ENCODE assay signal across 8 cellular contexts in genomic region chr13:30743319-30744055, GRCh38. TPM values are rescaled to one million over a fixed set of nuclear protein-coding genes. Genes with fewer than 3 reads are reported as not detected.
DNase-seq lines count a peak whose midpoint lies in the region; ATAC-seq and TF ChIP-seq lines count a peak whose summit lies in the region.

No MANE protein-coding gene starts in this region.

- peak overlapping the region; percentile 72 for H3K27ac ChIP-seq in PC-9

- H3K9me2 ChIP-seq in PC-9 (ENCODE audit: insufficient read depth), result no peaks in the 10 kb centered on the region

- H3K4me1 ChIP-seq in PC-9 (replicated peaks; ENCODE audit: insufficient read depth), result peaks cover 59% of the 10 kb centered on the region

- H3K4me2 ChIP-seq in PC-9, result peak overlapping the region; percentile 72

- no peaks in the 10 kb centered on the region for H3K27me3 ChIP-seq in PC-9 (ENCODE audit: insufficient read depth, low read depth)

- DNase-seq in EL, result peak; percentile 98
- DNase-seq in PC-9, result peak; percentile 59 to 98
- peak; percentile 38 for DNase-seq in pons (ENCODE audit: low spot score)
- no peak for DNase-seq in inferior parietal cortex (ENCODE audit: extremely low spot score)
- no peak for DNase-seq in medulla oblongata (ENCODE audit: extremely low spot score)
- no peak for DNase-seq in iPS-NIHi7 (ENCODE audit: extremely low spot score)

- H2AFZ ChIP-seq in PC-9, result no peak overlapping the region

- intact Hi-C loops in PC-9 (cut with micrococcal nuclease; ENCODE audit: unreplicated experiment), result loop anchor here (1.0 to 5.0 kb wide), 2 partner anchors 49 to 71 kb away; no protein-coding TSS in a partner anchor

- ATAC-seq in esophagus mucosa (peak; percentile 56), HG02759 (IDR thresholded peaks at IDR 0.05; ENCODE audit: unreplicated experiment) (no peak)

- no peak for TF ChIP-seq CTCF in PC-9 (conservative IDR thresholded peaks at IDR 0.05)

- H3K79me2 ChIP-seq in PC-9 (ENCODE audit: low read depth), result no peaks in the 10 kb centered on the region

- CTCF ChIA-PET in PC-9 (lab: Charles Lee), result no interaction called here

- H3K9me3 ChIP-seq in PC-9 (ENCODE audit: insufficient read depth, low read depth), result no peaks in the 10 kb centered on the region

- no peaks in the 10 kb centered on the region for H3K36me3 ChIP-seq in PC-9 (ENCODE audit: low read depth)

- POLR2A ChIA-PET in PC-9 (lab: Charles Lee; ENCODE audit: unreplicated experiment), result interaction anchor here (0.5 kb wide), 1 partner anchor 957 kb away, joined by 5 read pairs; no protein-coding TSS in a partner anchor

- H4K20me1 ChIP-seq in PC-9 (ENCODE audit: insufficient read depth), result no peaks in the 10 kb centered on the region

- peaks cover 49% of the 10 kb centered on the region for H3F3A ChIP-seq in PC-9 (ENCODE audit: insufficient read depth, low read depth)

- no TSS peak for BruUV-seq in PC-9 (replicated peaks; lab: Mats Ljungman, UMichigan)

- peak overlapping the region; percentile 28; the same call in 1 of the 2 replicates for H3K4me3 ChIP-seq in PC-9

RNA-seq across cellular contexts. Expression of gene ALOX5AP, which starts 8.1 kb away (rescaled TPM):
- total RNA-seq in PC-9 (2021) (not detected in 2 replicates), esophagus mucosa (3.1 TPM)

Comparison
In these comparisons a context has a peak if more than half of its experiments do, and no peak if none do; other contexts are left out.
1. DNase-seq: peak in EL (single experiment), PC-9 (2 of 2) and pons (single experiment); none in inferior parietal cortex (single experiment), medulla oblongata (single experiment) and iPS-NIHi7 (single experiment).